In genomic region chr9:34546834-34547827, GRCh38 we compare ENCODE assay signal across 8 cellular contexts. TPM values are rescaled to one million over a fixed set of nuclear protein-coding genes. Genes with fewer than 3 reads are reported as not detected.
A peak's percentile ranks its signal among the peaks of the same experiment; 100 is the strongest.
DNase-seq lines count a peak whose midpoint lies in the region; ATAC-seq and TF ChIP-seq lines count a peak whose summit lies in the region.

No MANE protein-coding gene starts in this region.

- H3K79me2 ChIP-seq in SU-DHL-6 (ENCODE audit: insufficient read depth, low read length): no peaks in the 10 kb centered on the region

- H3K4me1 Mint-ChIP-seq in brain: peaks cover 39% of the 10 kb centered on the region

- H3K4me3 Mint-ChIP-seq in brain: no peak overlapping the region

- H2AFZ ChIP-seq in SU-DHL-6 (ENCODE audit: low read depth, low read length, severe bottlenecking): no peak overlapping the region

- no peaks in the 10 kb centered on the region for H3K27me3 ChIP-seq in SU-DHL-6 (ENCODE audit: low read length)

- H3K9me2 ChIP-seq in SU-DHL-6 (replicated peaks; ENCODE audit: insufficient read depth, low read length): no peaks in the 10 kb centered on the region

- no peaks in the 10 kb centered on the region for H3K36me3 Mint-ChIP-seq in brain

- H3K36me3 ChIP-seq in SU-DHL-6 (ENCODE audit: low read length): no peaks in the 10 kb centered on the region

- no peaks in the 10 kb centered on the region for H3F3A ChIP-seq in SU-DHL-6 (ENCODE audit: insufficient read depth)

- H3K4me2 ChIP-seq in SU-DHL-6 (ENCODE audit: low read depth, low read length, poor library complexity, severe bottlenecking): no peak overlapping the region

- no peak overlapping the region for H3K9ac ChIP-seq in SU-DHL-6 (ENCODE audit: low read length)

- H3K27me3 Mint-ChIP-seq in brain: peaks cover 9% of the 10 kb centered on the region

- H3K27ac ChIP-seq in SU-DHL-6 (ENCODE audit: low read depth, low read length): no peak overlapping the region

- DNase-seq in D341Med (ENCODE audit: low spot score) (peak; percentile 81), Kasumi-1 (lab: John Stamatoyannopoulos, UW) (peak; percentile 66 to 71), iPS-NIHi7 (ENCODE audit: extremely low spot score) (peak; percentile 86)
- peak; percentile 42 for DNase-seq in stimulated activated CD4-positive, alpha-beta T cell treated with anti-CD3 and anti-CD28 coated beads, Interleukin-12 subunit alpha, Interleukin-12 subunit beta, amount 100 ng/mL, for 4 hours

- no peak for ATAC-seq in HG03521 (IDR thresholded peaks at IDR 0.05; ENCODE audit: unreplicated experiment)
- ATAC-seq in GM18867 (IDR thresholded peaks at IDR 0.05; ENCODE audit: unreplicated experiment): no peak

- peaks cover 0 to 4% (median 0%) of the 10 kb centered on the region in 5 experiments for H3K9me3 Mint-ChIP-seq in brain

- TF ChIP-seq CTCF in SU-DHL-6 (IDR thresholded peaks at IDR 0.05; ENCODE audit: insufficient read depth, low read length, poor library complexity, severe bottlenecking): peak; percentile 91
- TF ChIP-seq CTCF in brain (conservative IDR thresholded peaks at IDR 0.05): peak; percentile 72 to 79

- no peak overlapping the region for H3K4me3 ChIP-seq in SU-DHL-6 (ENCODE audit: insufficient read depth, low read length, poor library complexity, severe bottlenecking)

- H3K9me3 ChIP-seq in SU-DHL-6 (ENCODE audit: insufficient read depth, low read length): no peaks in the 10 kb centered on the region

- H3K27ac Mint-ChIP-seq in brain: peak overlapping the region; percentile 41 to 93 (median 85)

- no peaks in the 10 kb centered on the region for H4K20me1 ChIP-seq in SU-DHL-6 (ENCODE audit: low read depth, low read length)

RNA-seq across cellular contexts. Expression of gene ENHO, which starts 24.3 kb away (rescaled TPM):
- polyA plus RNA-seq in brain (ENCODE audit: insufficient read depth, low read depth, low replicate concordance): 211 TPM

RNA-seq across cellular contexts. Expression of gene CNTFR, which starts 42.4 kb away (rescaled TPM):
- 92.8 TPM for polyA plus RNA-seq in brain (ENCODE audit: insufficient read depth, low read depth, low replicate concordance)
